In genomic region chr16:85577899-85578598, GRCh38 we compare ENCODE assay signal across 21 cellular contexts. TPM values are rescaled to one million over a fixed set of nuclear protein-coding genes. Genes with fewer than 3 reads are reported as not detected.
A peak's percentile ranks its signal among the peaks of the same experiment; 100 is the strongest.
DNase-seq lines count a peak whose midpoint lies in the region; FAIRE-seq and TF ChIP-seq lines count a peak whose summit lies in the region.
"Had no signal": no experiment of that assay in that cellular context is flagged by ENCODE, and none has a peak within 500 bp of the region (broad histone marks: within the 10 kb centered on the region; RNA-seq: fewer than 3 reads in every experiment).

No MANE protein-coding gene starts in this region.

- H3K27ac ChIP-seq in ectodermal cell (ENCODE audit: insufficient read depth, low read depth, low read length, poor library complexity, severe bottlenecking) (peak overlapping the region; percentile 64), sigmoid colon (peak overlapping the region in 3 of 4 donors; percentile 5 to 70 (median 17)), small intestine (ENCODE audit: low read depth in 1 of 2, low read length in 1 of 2) (no peak overlapping the region)
- H3K27ac ChIP-seq: VCaP had no signal

- H3K4me1 ChIP-seq in ectodermal cell (ENCODE audit: control insufficient read depth, insufficient read depth, low read length) (peaks cover 93% of the 10 kb centered on the region), sigmoid colon (peaks cover 0 to 100% (median 96%) of the 10 kb centered on the region in 4 donors), small intestine (ENCODE audit: control insufficient read depth in 2 of 2, insufficient read depth in 1 of 2, low read depth in 1 of 2, low read length in 1 of 2) (peaks cover 12 to 17% of the 10 kb centered on the region in 2 donors)

- peaks cover 14% of the 10 kb centered on the region for H3K27me3 ChIP-seq in ectodermal cell (ENCODE audit: control insufficient read depth, insufficient read depth, low read length, poor library complexity, severe bottlenecking)
- H3K27me3 ChIP-seq in sigmoid colon, result no peaks in the 10 kb centered on the region
- no peaks in the 10 kb centered on the region for H3K27me3 ChIP-seq in small intestine (ENCODE audit: control insufficient read depth in 2 of 2, insufficient read depth in 2 of 2, low read length in 2 of 2)

- TF ChIP-seq CTCF in sigmoid colon (IDR thresholded peaks at IDR 0.05), result no peak

- TF ChIP-seq EP300 in sigmoid colon (IDR thresholded peaks at IDR 0.05), result no peak

- no peak for TF ChIP-seq POLR2A in sigmoid colon (IDR thresholded peaks at IDR 0.05)

- H3K9me3 ChIP-seq in ectodermal cell (ENCODE audit: control insufficient read depth, low read length), result no peaks in the 10 kb centered on the region
- H3K9me3 ChIP-seq in sigmoid colon, result no peaks in the 10 kb centered on the region
- no peaks in the 10 kb centered on the region for H3K9me3 ChIP-seq in small intestine (ENCODE audit: control insufficient read depth, low read depth)

- DNase-seq in NCI-H2081 (lab: John Stamatoyannopoulos, UW) (peak; percentile 83 to 89), NCI-H2081 treated with DMSO at 0.1 percent for 48 hours (lab: John Stamatoyannopoulos, UW) (no peak), MV-4-11 (lab: John Stamatoyannopoulos, UW) (peak; percentile 30), sigmoid colon (no peak), NCI-H446 (lab: John Stamatoyannopoulos, UW) (no peak), activated T-cell treated with anti-CD3 and anti-CD28 coated beads for 4 hours (no peak), small intestine (no peak)
- DNase-seq: 8988T; activated CD4-positive, alpha-beta T cell treated with anti-CD3 and anti-CD28 coated beads, Interleukin-2, amount 50 U/mL, for 1 hour; anterior cingulate cortex; dermis blood vessel endothelial cell; DMS79 treated with DMSO at 0.1 percent for 48 hours; GOT3; kidney glomerular epithelial cell; NCI-H1105 treated with DMSO at 0.1 percent for 48 hours; OCI-M1; trophoblast cell had no signal

- intact Hi-C loops in sigmoid colon (cut with DNase I), result no loop called here

- WGBS in ectodermal cell, 2 experiments, result 29 to 33% methylated on average over 20 of the region's 20 CpGs
- WGBS in sigmoid colon, 2 donors, result 58 to 82% methylated on average over 20 of the region's 20 CpGs
- WGBS in small intestine, 3 donors, result 52 to 75% (median 61%) methylated on average over 20 of the region's 20 CpGs

- no peaks in the 10 kb centered on the region for H3K36me3 ChIP-seq in ectodermal cell (ENCODE audit: control insufficient read depth, insufficient read depth, low read length)
- no peaks in the 10 kb centered on the region for H3K36me3 ChIP-seq in sigmoid colon
- H3K36me3 ChIP-seq in small intestine (ENCODE audit: control insufficient read depth in 2 of 2, insufficient read depth in 2 of 2, low read length in 2 of 2), result no peaks in the 10 kb centered on the region

- no peak for FAIRE-seq in small intestine (lab: Jason Lieb, UNC)
- FAIRE-seq: endothelial cell of umbilical vein had no signal

- H3K4me3 ChIP-seq in ectodermal cell (ENCODE audit: insufficient read depth, low read depth, low read length) (no peak overlapping the region), sigmoid colon (no peak overlapping the region), small intestine (ENCODE audit: low read depth in 1 of 2, low read length in 2 of 2) (no peak overlapping the region)
- H3K4me3 ChIP-seq: lung had no signal

RNA-seq across cellular contexts. Expression of gene GSE1, which starts 35.1 kb away (rescaled TPM):
- polyA plus RNA-seq in ectodermal cell (2013, experiment 1 of 4), result 22.2 TPM
- 29.1 TPM for polyA plus RNA-seq in ectodermal cell (2013, experiment 2 of 4)
- polyA plus RNA-seq in ectodermal cell (2013, experiment 3 of 4), result 22.7 TPM
- polyA plus RNA-seq in ectodermal cell (2013, experiment 4 of 4), result 23.8 TPM
- total RNA-seq in sigmoid colon, result 10 to 100 TPM; 30.8 to 76.7 (median 47.3) TPM
- polyA plus RNA-seq in sigmoid colon (10 to 100 TPM; 12.0 to 49.5 (median 19.4) TPM), small intestine (10 to 100 TPM in 1 of 3 donors, 1 to 10 TPM in 2; 9.2 to 25.6 (median 9.8) TPM)

Comparison
In these comparisons a context has a peak if more than half of its experiments do, and no peak if none do; other contexts are left out.
1. DNase-seq: peak in NCI-H2081 (2 of 2) and MV-4-11 (single experiment); none in NCI-H2081 treated with DMSO at 0.1 percent for 48 hours (single experiment), sigmoid colon (single experiment), NCI-H446 (0 of 2), activated T-cell treated with anti-CD3 and anti-CD28 coated beads for 4 hours (single experiment) and small intestine (single experiment).
2. H3K27ac ChIP-seq: peak in ectodermal cell (single experiment) and sigmoid colon (3 of 4); none in small intestine (0 of 2).